8 cellular contexts compared by ENCODE assay signal in the genomic region with DNA sequence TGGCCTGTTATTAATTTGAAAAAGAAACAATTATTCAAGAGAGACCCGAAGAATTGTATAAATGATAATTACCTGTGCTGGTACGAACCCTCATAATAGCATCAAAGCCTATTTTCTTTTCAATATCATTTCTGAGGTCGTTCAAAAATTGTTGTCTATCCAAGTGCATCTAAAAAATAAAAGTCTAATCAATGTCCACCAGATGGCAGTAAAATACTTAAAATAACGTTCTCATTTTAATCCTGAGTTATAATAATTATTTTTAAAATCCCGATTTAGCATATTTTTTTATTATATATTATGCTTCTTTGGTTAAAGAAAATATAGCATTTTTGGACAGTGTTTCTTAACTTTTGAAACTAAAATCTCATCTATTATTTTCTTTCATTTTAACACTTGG. TPM values are rescaled to one million over a fixed set of nuclear protein-coding genes. Genes with fewer than 3 reads are reported as not detected.
DNase-seq lines count a peak whose midpoint lies in the region; TF ChIP-seq lines count a peak whose summit lies in the region.

No MANE protein-coding gene starts in this region.

- no peaks in the 10 kb centered on the region for H3K4me1 ChIP-seq in OCI-LY3 (ENCODE audit: low read length)
- H3K4me1 ChIP-seq in fibroblast of lung (ENCODE audit: control insufficient read depth, extremely low read depth, insufficient read depth, low read length): peaks cover 8% of the 10 kb centered on the region
- H3K4me1 ChIP-seq in sigmoid colon: peaks cover 0 to 93% (median 56%) of the 10 kb centered on the region in 4 donors

- H3K9me3 ChIP-seq in OCI-LY3 (ENCODE audit: insufficient read depth, low read length): no peaks in the 10 kb centered on the region
- H3K9me3 ChIP-seq in fibroblast of lung (ENCODE audit: control insufficient read depth, insufficient read depth, low read depth, low read length): no peaks in the 10 kb centered on the region
- no peaks in the 10 kb centered on the region for H3K9me3 ChIP-seq in sigmoid colon

- H4K20me1 ChIP-seq in OCI-LY3 (ENCODE audit: insufficient read depth, low read length) (0 out of 2 replicates have a peak, but pooled peaks cover 5% of the 10 kb centered on the region), fibroblast of lung (ENCODE audit: control insufficient read depth, extremely low read depth, insufficient read depth, low read length) (no peaks in the 10 kb centered on the region)

- H2AFZ ChIP-seq in OCI-LY3 (ENCODE audit: low read depth, low read length) (no peak overlapping the region), fibroblast of lung (ENCODE audit: low read length) (no peak overlapping the region)

- TF ChIP-seq POLR2A in sigmoid colon (IDR thresholded peaks at IDR 0.05): no peak
- TF ChIP-seq POLR2A in lower leg skin (IDR thresholded peaks at IDR 0.05): no peak

- WGBS in sigmoid colon, 2 donors: 41 to 48% methylated on average over 5 of the region's 5 CpGs
- WGBS in lower leg skin, 2 donors: 13 to 19% methylated on average over 5 of the region's 5 CpGs

- H3K4me2 ChIP-seq in OCI-LY3 (ENCODE audit: low read length) (no peak overlapping the region), fibroblast of lung (ENCODE audit: extremely low read depth, insufficient read depth, low read length) (no peak overlapping the region)

- H3K27ac ChIP-seq in OCI-LY3 (ENCODE audit: low read length): no peak overlapping the region
- peak overlapping the region; percentile 18 for H3K27ac ChIP-seq in fibroblast of lung (ENCODE audit: insufficient read depth, low read length)
- peak overlapping the region; percentile 48 to 88 (median 85) for H3K27ac ChIP-seq in sigmoid colon
- H3K27ac ChIP-seq in substantia nigra (ENCODE audit: low read depth, low read length, poor library complexity, severe bottlenecking): no peak overlapping the region

- TF ChIP-seq CTCF in OCI-LY3 (IDR thresholded peaks at IDR 0.05; ENCODE audit: low read depth, low read length): peak; percentile 49
- peak in 1 of 2 donors; percentile 9 for TF ChIP-seq CTCF in fibroblast of lung (conservative IDR thresholded peaks at IDR 0.05 in 1 of 2, IDR thresholded peaks at IDR 0.05 in 1 of 2; ENCODE audit: low read depth in 1 of 2, low read length in 2 of 2)
- TF ChIP-seq CTCF in sigmoid colon (IDR thresholded peaks at IDR 0.05): peak in 2 of 4 experiments; percentile 20 to 47
- peak in 1 of 3 donors; percentile 12 for TF ChIP-seq CTCF in lower leg skin (IDR thresholded peaks at IDR 0.05)

- intact Hi-C loops in sigmoid colon (cut with DNase I) (loop anchor here (2.0 to 5.0 kb wide), 4 partner anchors 32 to 546 kb away; a partner anchor contains a TSS), lower leg skin (cut with DNase I; ENCODE audit: low total_unique reads) (loop anchor here (10.0 kb wide), 3 partner anchors 154 to 1284 kb away; no protein-coding TSS in a partner anchor)

- no peaks in the 10 kb centered on the region for H3K27me3 ChIP-seq in OCI-LY3 (ENCODE audit: low read depth, low read length)
- H3K27me3 ChIP-seq in fibroblast of lung (ENCODE audit: control insufficient read depth, insufficient read depth, low read length): no peaks in the 10 kb centered on the region
- H3K27me3 ChIP-seq in sigmoid colon: no peaks in the 10 kb centered on the region

- H3K4me3 ChIP-seq in OCI-LY3 (ENCODE audit: low read length): no peak overlapping the region
- no peak overlapping the region for H3K4me3 ChIP-seq in fibroblast of lung (replicated peaks in 1 of 4; ENCODE audit: control extremely low read depth in 1 of 4, insufficient read depth in 1 of 4, low read depth in 3 of 4, low read length in 4 of 4)
- peak overlapping the region; percentile 11 to 21 (median 16) for H3K4me3 ChIP-seq in sigmoid colon
- H3K4me3 ChIP-seq in lower leg skin (ENCODE audit: low read depth, poor library complexity, severe bottlenecking): no peak overlapping the region

- H3K9ac ChIP-seq in OCI-LY3 (ENCODE audit: low read length): no peak overlapping the region
- no peak overlapping the region for H3K9ac ChIP-seq in fibroblast of lung (ENCODE audit: insufficient read depth, low read length)

- DNase-seq in DMS 273 (lab: John Stamatoyannopoulos, UW; ENCODE audit: unreplicated experiment) (peak; percentile 38), DMS 273 treated with DMSO at 0.1 percent for 48 hours (lab: John Stamatoyannopoulos, UW) (no peak), fibroblast of lung (ENCODE audit: low read depth in 2 of 2) (peak in 1 of 2 donors; percentile 66), sigmoid colon (no peak), lower leg skin (ENCODE audit: low spot score in 2 of 2) (no peak), substantia nigra (lab: John Stamatoyannopoulos, UW) (no peak), NCI-H187 treated with DMSO at 0.1 percent for 48 hours (lab: John Stamatoyannopoulos, UW) (no peak)

- no peak for TF ChIP-seq EP300 in sigmoid colon (IDR thresholded peaks at IDR 0.05)

- no peaks in the 10 kb centered on the region for H3K79me2 ChIP-seq in OCI-LY3 (ENCODE audit: low read length)
- peaks cover 2% of the 10 kb centered on the region for H3K79me2 ChIP-seq in fibroblast of lung (ENCODE audit: control insufficient read depth, insufficient read depth, low read length)

- H3K36me3 ChIP-seq in OCI-LY3 (replicated peaks; ENCODE audit: low read depth, low read length): peaks cover 49% of the 10 kb centered on the region
- H3K36me3 ChIP-seq in fibroblast of lung (ENCODE audit: control insufficient read depth, insufficient read depth, low read length): peaks cover 18% of the 10 kb centered on the region
- peaks cover 0 to 54% (median 4%) of the 10 kb centered on the region in 4 donors for H3K36me3 ChIP-seq in sigmoid colon

RNA-seq across cellular contexts. Expression of a gene that starts 55.7 kb away (rescaled TPM):
- total RNA-seq in fibroblast of lung (15.9 and 18.2 TPM in 2 replicates), sigmoid colon (10 to 100 TPM; 13.8 to 54.6 (median 33.2) TPM), lower leg skin (10 to 100 TPM; 24.0 to 48.8 (median 47.9) TPM)
- polyA plus RNA-seq in fibroblast of lung (24.6 and 29.7 TPM in 2 replicates), sigmoid colon (10 to 100 TPM in 1 of 3 donors, 1 to 10 TPM in 2; 6.2 to 13.8 (median 9.4) TPM)
- 16.7 and 18.7 TPM in 2 replicates for polyA plus RNA-seq in fibroblast of lung (2012)
- polyA minus RNA-seq in fibroblast of lung (ENCODE audit: low replicate concordance): 0.52 and 8.1 TPM in 2 replicates

Comparison
In these comparisons a context has a peak if more than half of its experiments do, and no peak if none do; other contexts are left out.
1. H3K27ac ChIP-seq: peak in fibroblast of lung (single experiment) and sigmoid colon (4 of 4); none in OCI-LY3 (single experiment) and substantia nigra (single experiment).
2. H3K4me3 ChIP-seq: peak in sigmoid colon (4 of 4); none in OCI-LY3 (single experiment), fibroblast of lung (0 of 4) and lower leg skin (single experiment).